ENCODE assay signal across 9 cellular contexts in genomic region chr14:99230271-99231141, GRCh38. TPM values are rescaled to one million over a fixed set of nuclear protein-coding genes. Genes with fewer than 3 reads are reported as not detected.
DNase-seq lines count a peak whose midpoint lies in the region; TF ChIP-seq lines count a peak whose summit lies in the region.
"Had no signal": no experiment of that assay in that cellular context is flagged by ENCODE, and none has a peak within 500 bp of the region (broad histone marks: within the 10 kb centered on the region; RNA-seq: fewer than 3 reads in every experiment).

No MANE protein-coding gene starts in this region.

- H3K4me1 ChIP-seq in Caco-2 = no peaks in the 10 kb centered on the region

- no peak overlapping the region for H3K27ac Mint-ChIP-seq in Caco-2 (ENCODE audit: unreplicated experiment)

- DNase-seq in NB4 (ENCODE audit: low read depth) (peak; percentile 15), activated T-cell treated with anti-CD3 and anti-CD28 coated beads for 4 hours (peak; percentile 57), iPS-NIHi11 (ENCODE audit: low spot score) (peak; percentile 55), occipital lobe (lab: John Stamatoyannopoulos, UW) (no peak), NCI-H1694 treated with DMSO at 0.1 percent for 48 hours (lab: John Stamatoyannopoulos, UW) (no peak), Caco-2 (no peak), middle frontal gyrus (ENCODE audit: extremely low spot score, low spot score) (no peak)
- peak; percentile 63 to 77 for DNase-seq in stimulated activated CD8-positive, alpha-beta memory T cell treated with anti-CD3 and anti-CD28 coated beads, Interleukin-15, amount 100 ng/mL, for 4 hours (ENCODE audit: low read depth in 2 of 2)
- DNase-seq: NCI-H748 treated with DMSO at 0.1 percent for 48 hours had no signal

- no peaks in the 10 kb centered on the region for H3K36me3 Mint-ChIP-seq in Caco-2 (ENCODE audit: insufficient read depth, unreplicated experiment)

- CTCF ChIA-PET in Caco-2 (lab: Charles Lee) = no interaction called here

- TF ChIP-seq CTCF in NB4 (IDR thresholded peaks at IDR 0.05; ENCODE audit: low read depth, low read length) (no peak), Caco-2 (IDR thresholded peaks at IDR 0.05; ENCODE audit: insufficient read depth in 1 of 2, low read depth in 1 of 2, low read length in 1 of 2, severe bottlenecking in 1 of 2, unreplicated experiment in 1 of 2) (no peak)

- no peaks in the 10 kb centered on the region for H3K4me1 Mint-ChIP-seq in Caco-2 (ENCODE audit: low read depth, unreplicated experiment)

- H3K4me3 Mint-ChIP-seq in Caco-2 (ENCODE audit: unreplicated experiment) = no peak overlapping the region

- H3K27me3 ChIP-seq in Caco-2 (replicated peaks; ENCODE audit: control insufficient read depth, insufficient read depth, low read length) = no peaks in the 10 kb centered on the region

- intact Hi-C loops in Caco-2 (cut with micrococcal nuclease; ENCODE audit: unreplicated experiment) = no loop called here

- no peaks in the 10 kb centered on the region for H3K9me3 ChIP-seq in Caco-2

- no peak for TF ChIP-seq POLR2A in NB4 (IDR thresholded peaks at IDR 0.05; ENCODE audit: extremely low read depth, insufficient read length)

- no TSS peak for BruUV-seq in Caco-2 (replicated peaks; lab: Mats Ljungman, UMichigan)

- no peaks in the 10 kb centered on the region for H3K27me3 Mint-ChIP-seq in Caco-2 (ENCODE audit: insufficient read depth, unreplicated experiment)

- POLR2A ChIA-PET in Caco-2 (lab: Charles Lee) = no interaction called here

- no peaks in the 10 kb centered on the region for H3K36me3 ChIP-seq in Caco-2 (ENCODE audit: control insufficient read depth, insufficient read depth, low read length)

- H3K4me3 ChIP-seq in NB4 (ENCODE audit: low read depth, low read length) (no peak overlapping the region), Caco-2 (ENCODE audit: low read depth, low read length) (no peak overlapping the region)

- H3K9me3 Mint-ChIP-seq in Caco-2 (ENCODE audit: unreplicated experiment) = no peaks in the 10 kb centered on the region

RNA-seq across cellular contexts. Expression of gene BCL11B, which starts 41.5 kb away (rescaled TPM):
- total RNA-seq in occipital lobe = 27.0 TPM
- total RNA-seq in Caco-2 (2022) = 0.05 TPM in 1 of 2 replicates, not detected in the other

Comparison
In these comparisons a context has a peak if more than half of its experiments do, and no peak if none do; other contexts are left out.
1. DNase-seq: peak in NB4 (single experiment), activated T-cell treated with anti-CD3 and anti-CD28 coated beads for 4 hours (single experiment), iPS-NIHi11 (single experiment) and stimulated activated CD8-positive, alpha-beta memory T cell treated with anti-CD3 and anti-CD28 coated beads, Interleukin-15, amount 100 ng/mL, for 4 hours (2 of 2); none in occipital lobe (single experiment), NCI-H1694 treated with DMSO at 0.1 percent for 48 hours (single experiment), Caco-2 (0 of 2) and middle frontal gyrus (single experiment).
2. RNA of gene BCL11B, which starts 41.5 kb away (total RNA-seq): 27.0 TPM in occipital lobe (single experiment); 0.05 TPM in Caco-2; every median in the first group is over 10 times any median in the second.